1 cellular context compared by ENCODE assay signal in the genomic region with DNA sequence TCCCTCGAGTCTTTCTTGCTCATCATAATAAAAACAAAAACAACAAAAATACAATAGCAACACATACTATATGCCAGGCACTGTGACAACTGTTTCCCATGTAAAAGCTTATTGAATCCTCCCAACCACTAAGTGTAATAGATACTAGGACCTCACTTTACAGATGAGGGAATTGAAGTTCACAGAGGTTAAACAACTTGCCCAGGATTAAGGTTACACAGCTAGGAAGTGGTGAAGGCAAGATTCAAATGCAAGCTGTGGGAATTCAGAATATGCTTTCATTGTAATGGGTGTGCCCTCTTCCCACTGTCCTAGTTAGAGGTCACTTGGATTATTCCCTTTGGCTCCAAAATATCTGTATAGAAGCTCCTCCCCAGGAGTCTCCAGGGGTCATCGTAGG.
TF ChIP-seq lines count a peak whose summit lies in the region.

No MANE protein-coding gene starts in this region.

TF ChIP-seq in IMR-90, 13 proteins besides CTCF, POLR2A, EP300 and RAD21 (continued from another document):
- TF ChIP-seq, protein P1, sequence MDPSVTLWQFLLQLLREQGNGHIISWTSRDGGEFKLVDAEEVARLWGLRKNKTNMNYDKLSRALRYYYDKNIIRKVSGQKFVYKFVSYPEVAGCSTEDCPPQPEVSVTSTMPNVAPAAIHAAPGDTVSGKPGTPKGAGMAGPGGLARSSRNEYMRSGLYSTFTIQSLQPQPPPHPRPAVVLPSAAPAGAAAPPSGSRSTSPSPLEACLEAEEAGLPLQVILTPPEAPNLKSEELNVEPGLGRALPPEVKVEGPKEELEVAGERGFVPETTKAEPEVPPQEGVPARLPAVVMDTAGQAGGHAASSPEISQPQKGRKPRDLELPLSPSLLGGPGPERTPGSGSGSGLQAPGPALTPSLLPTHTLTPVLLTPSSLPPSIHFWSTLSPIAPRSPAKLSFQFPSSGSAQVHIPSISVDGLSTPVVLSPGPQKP (IDR thresholded peaks at IDR 0.05; ENCODE audit: borderline replicate concordance, low read depth, low read length), result no peak
- no peak for TF ChIP-seq MXI1 (IDR thresholded peaks at IDR 0.05; ENCODE audit: borderline replicate concordance, low read depth, low read length)
- TF ChIP-seq CEBPB (IDR thresholded peaks at IDR 0.05; ENCODE audit: low read depth, low read length), result no peak
- no peak for TF ChIP-seq MAFK (IDR thresholded peaks at IDR 0.05; ENCODE audit: low read depth, low read length)
- TF ChIP-seq CHD1 (IDR thresholded peaks at IDR 0.05; ENCODE audit: low read depth, low read length), result no peak
